In the genomic region with DNA sequence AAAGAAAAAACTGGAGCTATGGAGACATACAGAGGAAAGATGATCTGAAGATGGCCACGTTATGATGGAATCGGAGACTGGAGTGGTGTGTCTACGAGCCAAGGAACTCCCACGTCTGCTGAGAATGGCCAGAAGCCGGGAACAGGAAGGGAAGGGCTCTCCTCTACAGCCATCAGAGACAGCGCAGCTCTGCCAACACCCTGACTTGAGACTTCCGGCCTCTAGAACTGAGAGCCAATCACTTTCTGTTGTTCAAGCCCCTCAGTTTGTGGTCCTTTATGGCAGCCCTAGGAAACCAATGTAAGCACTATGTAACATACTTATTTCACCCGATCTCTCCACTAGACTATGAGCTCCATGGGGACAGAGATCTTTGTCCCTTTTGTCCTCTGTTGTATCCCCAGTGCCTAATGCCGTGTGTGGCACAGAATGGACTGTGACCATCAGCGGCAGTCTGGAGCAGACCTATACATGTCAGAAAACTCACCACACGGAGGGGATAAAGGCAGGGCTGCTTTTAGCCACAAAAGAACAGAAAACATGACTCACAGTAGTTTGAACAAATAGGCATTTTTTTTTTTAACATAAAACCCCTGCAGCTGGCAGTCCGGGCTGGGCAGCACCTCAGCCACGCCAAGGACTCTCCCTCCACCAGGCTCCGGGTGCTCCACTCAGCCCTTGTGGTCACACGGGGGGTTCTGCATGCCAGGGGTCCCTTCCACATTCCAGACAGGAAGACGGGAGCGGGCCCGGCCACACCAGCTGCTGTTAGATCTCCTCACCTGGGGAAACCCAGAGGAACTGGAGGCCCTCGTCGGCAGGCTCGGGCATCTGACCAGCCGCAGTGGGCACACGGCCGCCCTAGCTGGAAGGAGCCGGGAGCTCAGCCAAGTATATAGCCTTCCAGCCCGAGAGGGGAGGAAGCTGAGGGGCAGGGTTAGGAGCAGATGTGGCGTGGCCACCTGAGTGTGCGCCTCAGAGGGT, we compare ENCODE assay signal across 11 cellular contexts. TPM values are rescaled to one million over a fixed set of nuclear protein-coding genes. Genes with fewer than 3 reads are reported as not detected.
DNase-seq lines count a peak whose midpoint lies in the region; ATAC-seq and TF ChIP-seq lines count a peak whose summit lies in the region.
"Had no signal": no experiment of that assay in that cellular context is flagged by ENCODE, and none has a peak within 500 bp of the region (broad histone marks: within the 10 kb centered on the region; RNA-seq: fewer than 3 reads in every experiment).

No MANE protein-coding gene starts in this region.

- peak; percentile 72 to 96 (median 89) for ATAC-seq in heart right ventricle
- ATAC-seq in HG03571 (IDR thresholded peaks at IDR 0.05; ENCODE audit: unreplicated experiment) = no peak
- ATAC-seq in HG02973 (IDR thresholded peaks at IDR 0.05; ENCODE audit: unreplicated experiment) = no peak
- no peak for ATAC-seq in GM21528 (IDR thresholded peaks at IDR 0.05; ENCODE audit: low FRiP score, unreplicated experiment)

- no peaks in the 10 kb centered on the region for H3K9me3 ChIP-seq in heart right ventricle
- H3K9me3 ChIP-seq: prostate gland, vagina had no signal

- intact Hi-C loops in heart right ventricle (cut with DNase I) = loop anchor here in 2 of 10 donors (5.0 to 10.0 kb wide), 2 partner anchors 44 to 47 kb away; no protein-coding TSS in a partner anchor

- no peaks in the 10 kb centered on the region for H3K27me3 ChIP-seq in heart right ventricle
- H3K27me3 ChIP-seq: vagina had no signal

- CTCF ChIA-PET in activated CD4-positive, alpha-beta memory T cell treated with anti-CD3 and anti-CD28 coated beads, Interleukin-2, amount 10 ng/mL, durations not matched to agents 7 days and 5 days (lab: Charles Lee) = interaction anchor here (0.7 to 2.1 kb wide), 11 partner anchors 8 to 135 kb away, joined by 3 to 11 read pairs (median 3); partner anchors contain the start of genes LMAN2 and RGS14

- H3K4me3 ChIP-seq in heart right ventricle = no peak overlapping the region
- no peak overlapping the region for H3K4me3 ChIP-seq in skeletal muscle cell (ENCODE audit: low read depth, low read length)
- H3K4me3 ChIP-seq: prostate gland, vagina had no signal

- DNase-seq in H4 (ENCODE audit: low spot score) (peak; percentile 83), heart right ventricle (peak in 1 of 2 donors; percentile 62), skeletal muscle cell (ENCODE audit: low read depth) (peak; percentile 20), GOT3 (lab: John Stamatoyannopoulos, UW) (no peak)
- DNase-seq in activated CD4-positive, alpha-beta memory T cell treated with anti-CD3 and anti-CD28 coated beads, Interleukin-2, amount 10 ng/mL, durations not matched to agents 7 days and 5 days = no peak
- DNase-seq: NCI-H187 had no signal

- no peak for TF ChIP-seq CTCF in heart right ventricle (IDR thresholded peaks at IDR 0.05)

- peaks cover 0 to 43% (median under 1%) of the 10 kb centered on the region in 9 donors for H3K36me3 ChIP-seq in heart right ventricle

- no peak overlapping the region for H3K4me3 Mint-ChIP-seq in activated CD4-positive, alpha-beta memory T cell treated with anti-CD3 and anti-CD28 coated beads, Interleukin-2, amount 10 ng/mL, durations not matched to agents 7 days and 5 days

- 65 to 67% methylated on average over 28 of the region's 28 CpGs for WGBS in heart right ventricle, 2 donors

- peaks cover 40% of the 10 kb centered on the region for H3K36me3 Mint-ChIP-seq in activated CD4-positive, alpha-beta memory T cell treated with anti-CD3 and anti-CD28 coated beads, Interleukin-2, amount 10 ng/mL, durations not matched to agents 7 days and 5 days (ENCODE audit: low read depth)

- H3K9me3 Mint-ChIP-seq in activated CD4-positive, alpha-beta memory T cell treated with anti-CD3 and anti-CD28 coated beads, Interleukin-2, amount 10 ng/mL, durations not matched to agents 7 days and 5 days = no peaks in the 10 kb centered on the region

- H3K27ac Mint-ChIP-seq in activated CD4-positive, alpha-beta memory T cell treated with anti-CD3 and anti-CD28 coated beads, Interleukin-2, amount 10 ng/mL, durations not matched to agents 7 days and 5 days = peak overlapping the region; percentile 77

- POLR2A ChIA-PET in activated CD4-positive, alpha-beta memory T cell treated with anti-CD3 and anti-CD28 coated beads, Interleukin-2, amount 10 ng/mL, durations not matched to agents 7 days and 5 days (lab: Charles Lee) = interaction anchor here (0.6 to 2.4 kb wide), 6 partner anchors 10 to 101 kb away, joined by 3 to 15 read pairs (median 3); partner anchors contain the start of gene MXD3

- peak overlapping the region in 9 of 10 donors; percentile 38 to 74 (median 62) for H3K27ac ChIP-seq in heart right ventricle
- H3K27ac ChIP-seq: prostate gland, vagina had no signal

- H3K4me1 ChIP-seq in heart right ventricle = peaks cover 0 to 16% (median 11%) of the 10 kb centered on the region in 9 donors
- H3K4me1 ChIP-seq: prostate gland had no signal

- peaks cover 24% of the 10 kb centered on the region for H3K4me1 Mint-ChIP-seq in activated CD4-positive, alpha-beta memory T cell treated with anti-CD3 and anti-CD28 coated beads, Interleukin-2, amount 10 ng/mL, durations not matched to agents 7 days and 5 days

- no peaks in the 10 kb centered on the region for H3K27me3 Mint-ChIP-seq in activated CD4-positive, alpha-beta memory T cell treated with anti-CD3 and anti-CD28 coated beads, Interleukin-2, amount 10 ng/mL, durations not matched to agents 7 days and 5 days

RNA-seq across cellular contexts. Expression of gene MXD3, which starts 16.1 kb away (rescaled TPM):
- 34.7 and 74.3 TPM in 2 replicates for total RNA-seq in H4 (2014; rRNA removed; shearing (Covaris generic))
- total RNA-seq in activated CD4-positive, alpha-beta memory T cell treated with anti-CD3 and anti-CD28 coated beads, Interleukin-2, amount 10 ng/mL, durations not matched to agents 7 days and 5 days = 10 to 100 TPM; 74.1 to 75.0 TPM
- total RNA-seq in heart right ventricle = 1 to 10 TPM; 1.2 to 6.4 (median 2.4) TPM
- 1 to 10 TPM; 2.3 to 7.1 TPM for polyA plus RNA-seq in heart right ventricle

RNA-seq across cellular contexts. Expression of gene LMAN2, which starts 23.6 kb away (rescaled TPM):
- 745 and 800 TPM in 2 replicates for total RNA-seq in H4 (2014; rRNA removed; shearing (Covaris generic))
- 100 to 1,000 TPM; 145 to 149 TPM for total RNA-seq in activated CD4-positive, alpha-beta memory T cell treated with anti-CD3 and anti-CD28 coated beads, Interleukin-2, amount 10 ng/mL, durations not matched to agents 7 days and 5 days
- total RNA-seq in heart right ventricle = 100 to 1,000 TPM in 1 of 10 donors, 10 to 100 TPM in 9; 46.3 to 111 (median 56.3) TPM
- polyA plus RNA-seq in heart right ventricle = 100 to 1,000 TPM in 1 of 2 donors, 10 to 100 TPM in 1; 47.4 to 215 TPM

RNA-seq across cellular contexts. Expression of gene PRELID1, which starts 24.2 kb away (rescaled TPM):
- total RNA-seq in H4 (2014; rRNA removed; shearing (Covaris generic)) = 487 and 500 TPM in 2 replicates
- total RNA-seq in activated CD4-positive, alpha-beta memory T cell treated with anti-CD3 and anti-CD28 coated beads, Interleukin-2, amount 10 ng/mL, durations not matched to agents 7 days and 5 days = 100 to 1,000 TPM; 153 to 156 TPM
- 10 to 100 TPM; 32.3 to 69.8 (median 36.2) TPM for total RNA-seq in heart right ventricle
- 100 to 1,000 TPM in 1 of 2 donors, 10 to 100 TPM in 1; 53.9 to 166 TPM for polyA plus RNA-seq in heart right ventricle

RNA-seq across cellular contexts. Expression of gene RAB24, which starts 24.3 kb away (rescaled TPM):
- 22.5 and 28.1 TPM in 2 replicates for total RNA-seq in H4 (2014; rRNA removed; shearing (Covaris generic))
- 10 to 100 TPM; 43.0 to 46.6 TPM for total RNA-seq in activated CD4-positive, alpha-beta memory T cell treated with anti-CD3 and anti-CD28 coated beads, Interleukin-2, amount 10 ng/mL, durations not matched to agents 7 days and 5 days
- 10 to 100 TPM; 14.7 to 22.1 (median 19.3) TPM for total RNA-seq in heart right ventricle
- polyA plus RNA-seq in heart right ventricle = 10 to 100 TPM; 31.7 to 39.4 TPM

RNA-seq across cellular contexts. Expression of gene RGS14, which starts 29.9 kb away (rescaled TPM):
- total RNA-seq in H4 (2014; rRNA removed; shearing (Covaris generic)) = 26.2 and 28.1 TPM in 2 replicates
- total RNA-seq in activated CD4-positive, alpha-beta memory T cell treated with anti-CD3 and anti-CD28 coated beads, Interleukin-2, amount 10 ng/mL, durations not matched to agents 7 days and 5 days = 100 to 1,000 TPM; 103 to 107 TPM
- 1 to 10 TPM; 2.2 to 9.6 (median 4.5) TPM for total RNA-seq in heart right ventricle
- 1 to 10 TPM; 2.6 to 3.9 TPM for polyA plus RNA-seq in heart right ventricle

Comparison
In these comparisons a context has a peak if more than half of its experiments do, and no peak if none do; other contexts are left out.
1. DNase-seq: peak in H4 (single experiment) and skeletal muscle cell (single experiment); none in activated CD4-positive, alpha-beta memory T cell treated with anti-CD3 and anti-CD28 coated beads, Interleukin-2, amount 10 ng/mL, durations not matched to agents 7 days and 5 days (single experiment) and GOT3 (single experiment).
2. ATAC-seq: peak in heart right ventricle (8 of 8); none in HG03571 (single experiment), HG02973 (single experiment) and GM21528 (single experiment).